ENCODE assay signal across 18 cellular contexts in genomic region chr7:75480313-75480712, GRCh38. TPM values are rescaled to one million over a fixed set of nuclear protein-coding genes. Genes with fewer than 3 reads are reported as not detected.
"Had no signal": no experiment of that assay in that cellular context is flagged by ENCODE, and none has a peak within 500 bp of the region (broad histone marks: within the 10 kb centered on the region; RNA-seq: fewer than 3 reads in every experiment).

No MANE protein-coding gene starts in this region.

RNA-seq across cellular contexts. Expression of gene SPDYE5, which starts 11.8 kb away (rescaled TPM):
- total RNA-seq: activated naive CD4-positive, alpha-beta T cell treated with anti-CD3 and anti-CD28 coated beads for 36 hours; activated naive CD4-positive, alpha-beta T cell treated with anti-CD3 and anti-CD28 coated beads, Interleukin-2, amount 50 U/mL, for 72 hours; activated naive CD8-positive, alpha-beta T cell treated with anti-CD3 and anti-CD28 coated beads for 36 hours; activated T-cell treated with anti-CD3 and anti-CD28 coated beads, Interleukin-2, amount 50 U/mL, for 4 hours; activated T-cell treated with anti-CD3 and anti-CD28 coated beads, Interleukin-2, amount 50 U/mL, for 72 hours; activated T-helper 1 cell treated with anti-CD3 and anti-CD28 coated beads, Interleukin-12 subunit alpha, Interleukin-12 subunit beta, Interleukin-2, Interleukin-4 antibody, amounts not matched to agents 30 ng/mL and 10 ng/mL and 1 ng/mL, durations not matched to agents 14 hours and 24 hours and 36 hours; activated T-helper 2 cell treated with anti-CD3 and anti-CD28 coated beads, Interferon-gamma antibody, Interleukin-2, Interleukin-4, amounts not matched to agents 10 μg/mL and 5 μg/mL and 100 μg/mL, durations not matched to agents 14 hours and 24 hours and 36 hours; adrenal gland; aorta; ascending aorta; astrocyte; body of pancreas; breast epithelium; bronchial epithelial cell; cardiac muscle cell; cardiac septum; cerebellum; chondrocyte had no signal
- polyA plus RNA-seq: aorta had no signal
